In genomic region chr11:77431813-77432212, GRCh38 we compare ENCODE assay signal across 19 cellular contexts. TPM values are rescaled to one million over a fixed set of nuclear protein-coding genes. Genes with fewer than 3 reads are reported as not detected.
DNase-seq lines count a peak whose midpoint lies in the region; ATAC-seq, FAIRE-seq and TF ChIP-seq lines count a peak whose summit lies in the region.
"Had no signal": no experiment of that assay in that cellular context is flagged by ENCODE, and none has a peak within 500 bp of the region (broad histone marks: within the 10 kb centered on the region; RNA-seq: fewer than 3 reads in every experiment).

No MANE protein-coding gene starts in this region.

- H3K4me3 Mint-ChIP-seq in activated naive CD8-positive, alpha-beta T cell treated with anti-CD3 and anti-CD28 coated beads, Interleukin-2, amount 50 U/mL, for 24 hours, result no peak overlapping the region
- no peak overlapping the region for H3K4me3 Mint-ChIP-seq in activated naive CD8-positive, alpha-beta T cell treated with anti-CD3 and anti-CD28 coated beads for 36 hours
- H3K4me3 Mint-ChIP-seq in stimulated activated effector memory CD8-positive, alpha-beta T cell treated with anti-CD3 and anti-CD28 coated beads, Interleukin-12 subunit alpha, Interleukin-12 subunit beta, amount 100 ng/mL, for 72 hours, result no peak overlapping the region
- H3K4me3 Mint-ChIP-seq: CD4-positive, alpha-beta memory T cell; HFFc6 had no signal

- H3F3A ChIP-seq in Loucy (ENCODE audit: low read depth) (no peaks in the 10 kb centered on the region; the same call in 1 of the 2 replicates), PC-3 (ENCODE audit: low read length, unreplicated experiment) (no peaks in the 10 kb centered on the region)

- H3K4me3 ChIP-seq in Loucy (ENCODE audit: low read length, poor library complexity, severe bottlenecking) (no peak overlapping the region), PC-3 (ENCODE audit: low read length) (no peak overlapping the region)
- H3K4me3 ChIP-seq: HAP-1 had no signal

- TF ChIP-seq CTCF in Loucy (conservative IDR thresholded peaks at IDR 0.05; ENCODE audit: low read length) (no peak), PC-3 (conservative IDR thresholded peaks at IDR 0.05; ENCODE audit: low read depth, low read length) (no peak)

- peaks cover 50% of the 10 kb centered on the region for H3K4me1 ChIP-seq in Loucy (ENCODE audit: insufficient read depth, low read length, poor library complexity, severe bottlenecking)
- no peaks in the 10 kb centered on the region for H3K4me1 ChIP-seq in PC-3 (ENCODE audit: insufficient read depth, low read length)

- H2AFZ ChIP-seq in Loucy (ENCODE audit: low read length) (no peak overlapping the region), PC-3 (ENCODE audit: low read length) (no peak overlapping the region)

- H3K79me2 ChIP-seq in Loucy (ENCODE audit: insufficient read depth, low read length) (peaks cover 64% of the 10 kb centered on the region), PC-3 (ENCODE audit: low read length) (no peaks in the 10 kb centered on the region)

- H3K9me2 ChIP-seq in Loucy (replicated peaks; ENCODE audit: low read depth, low read length) (no peaks in the 10 kb centered on the region), PC-3 (replicated peaks; ENCODE audit: low read length) (no peaks in the 10 kb centered on the region)

- peaks cover 11% of the 10 kb centered on the region for H3K4me1 Mint-ChIP-seq in activated naive CD8-positive, alpha-beta T cell treated with anti-CD3 and anti-CD28 coated beads, Interleukin-2, amount 50 U/mL, for 24 hours
- H3K4me1 Mint-ChIP-seq in activated naive CD8-positive, alpha-beta T cell treated with anti-CD3 and anti-CD28 coated beads for 36 hours, result peaks cover 2% of the 10 kb centered on the region
- H3K4me1 Mint-ChIP-seq in stimulated activated effector memory CD8-positive, alpha-beta T cell treated with anti-CD3 and anti-CD28 coated beads, Interleukin-12 subunit alpha, Interleukin-12 subunit beta, amount 100 ng/mL, for 72 hours, result no peaks in the 10 kb centered on the region
- H3K4me1 Mint-ChIP-seq: CD4-positive, alpha-beta memory T cell had no signal

- H3K27ac ChIP-seq in PC-3 (ENCODE audit: low read length), result no peak overlapping the region

- H3K4me2 ChIP-seq in Loucy (ENCODE audit: low read depth, low read length, poor library complexity, severe bottlenecking), result peak overlapping the region; percentile 31
- H3K4me2 ChIP-seq in PC-3 (ENCODE audit: low read length), result no peak overlapping the region

- no TSS peak for BruUV-seq in PC-3 (replicated peaks; lab: Mats Ljungman, UMichigan)

- no peak for TF ChIP-seq POLR2A in GM12892 (IDR thresholded peaks at IDR 0.05; ENCODE audit: low read depth, low read length)

- POLR2A ChIA-PET in PC-3 (lab: Charles Lee; ENCODE audit: unreplicated experiment), result no interaction called here

- H3K9me3 ChIP-seq in Loucy (ENCODE audit: insufficient read depth, low read depth, low read length) (no peaks in the 10 kb centered on the region), PC-3 (ENCODE audit: low read length) (no peaks in the 10 kb centered on the region)
- H3K9me3 ChIP-seq: HAP-1 had no signal

- H3K27me3 ChIP-seq in Loucy (ENCODE audit: insufficient read depth, low read length, poor library complexity, severe bottlenecking), result no peaks in the 10 kb centered on the region
- no peaks in the 10 kb centered on the region; the same call in 1 of the 2 replicates for H3K27me3 ChIP-seq in PC-3 (ENCODE audit: low read length)

- no peaks in the 10 kb centered on the region for H3K9me3 Mint-ChIP-seq in activated naive CD8-positive, alpha-beta T cell treated with anti-CD3 and anti-CD28 coated beads, Interleukin-2, amount 50 U/mL, for 24 hours
- no peaks in the 10 kb centered on the region for H3K9me3 Mint-ChIP-seq in activated naive CD8-positive, alpha-beta T cell treated with anti-CD3 and anti-CD28 coated beads for 36 hours
- no peaks in the 10 kb centered on the region for H3K9me3 Mint-ChIP-seq in stimulated activated effector memory CD8-positive, alpha-beta T cell treated with anti-CD3 and anti-CD28 coated beads, Interleukin-12 subunit alpha, Interleukin-12 subunit beta, amount 100 ng/mL, for 72 hours
- H3K9me3 Mint-ChIP-seq: CD4-positive, alpha-beta memory T cell; HFFc6 had no signal

- peak; percentile 59 for ATAC-seq in activated naive CD8-positive, alpha-beta T cell treated with anti-CD3 and anti-CD28 coated beads, Interleukin-2, amount 50 U/mL, for 24 hours
- peak; percentile 55 for ATAC-seq in stimulated activated effector memory CD8-positive, alpha-beta T cell treated with anti-CD3 and anti-CD28 coated beads, Interleukin-12 subunit alpha, Interleukin-12 subunit beta, amount 100 ng/mL, for 72 hours
- no peak for ATAC-seq in PC-3

- no peak overlapping the region for H3K27ac Mint-ChIP-seq in activated naive CD8-positive, alpha-beta T cell treated with anti-CD3 and anti-CD28 coated beads, Interleukin-2, amount 50 U/mL, for 24 hours
- H3K27ac Mint-ChIP-seq in activated naive CD8-positive, alpha-beta T cell treated with anti-CD3 and anti-CD28 coated beads for 36 hours, result no peak overlapping the region
- no peak overlapping the region for H3K27ac Mint-ChIP-seq in stimulated activated effector memory CD8-positive, alpha-beta T cell treated with anti-CD3 and anti-CD28 coated beads, Interleukin-12 subunit alpha, Interleukin-12 subunit beta, amount 100 ng/mL, for 72 hours
- H3K27ac Mint-ChIP-seq: CD4-positive, alpha-beta memory T cell; HFFc6 had no signal

- CTCF ChIA-PET in PC-3 (lab: Charles Lee), result no interaction called here

- DNase-seq in activated naive CD8-positive, alpha-beta T cell treated with anti-CD3 and anti-CD28 coated beads, Interleukin-2, amount 50 U/mL, for 24 hours, result no peak
- no peak for DNase-seq in activated naive CD8-positive, alpha-beta T cell treated with anti-CD3 and anti-CD28 coated beads for 36 hours
- DNase-seq in GM12892 (ENCODE audit: insufficient read length) (no peak), PC-3 (no peak), NOMO-1 treated with dmso at 0.1 percent for 144 hours (lab: John Stamatoyannopoulos, UW; ENCODE audit: unreplicated experiment) (no peak)
- no peak for DNase-seq in stimulated activated effector memory CD8-positive, alpha-beta T cell treated with anti-CD3 and anti-CD28 coated beads, Interleukin-12 subunit alpha, Interleukin-12 subunit beta, amount 100 ng/mL, for 72 hours (ENCODE audit: low spot score in 2 of 2)
- DNase-seq: C1 segment of cervical spinal cord; Calu3; CD4-positive, alpha-beta memory T cell; COR-L47; DMS53; DMS79 treated with DMSO at 0.1 percent for 48 hours; GF-D8; GOT3; HFFc6 had no signal

- no peaks in the 10 kb centered on the region for H3K27me3 Mint-ChIP-seq in activated naive CD8-positive, alpha-beta T cell treated with anti-CD3 and anti-CD28 coated beads, Interleukin-2, amount 50 U/mL, for 24 hours
- H3K27me3 Mint-ChIP-seq in activated naive CD8-positive, alpha-beta T cell treated with anti-CD3 and anti-CD28 coated beads for 36 hours, result peaks cover 7% of the 10 kb centered on the region

- no peak overlapping the region for H3K9ac ChIP-seq in Loucy (ENCODE audit: low read depth, low read length, poor library complexity, severe bottlenecking)
- no peak overlapping the region for H3K9ac ChIP-seq in PC-3 (ENCODE audit: low read length)

- H3K36me3 ChIP-seq in Loucy (ENCODE audit: insufficient read depth, low read length), result no peaks in the 10 kb centered on the region
- no peaks in the 10 kb centered on the region for H3K36me3 ChIP-seq in PC-3 (ENCODE audit: low read depth, low read length)
- H3K36me3 ChIP-seq: HAP-1 had no signal

- peak; percentile 80 for FAIRE-seq in GM12892 (lab: Jason Lieb, UNC)
- FAIRE-seq: GM18507, H54 had no signal

- H4K20me1 ChIP-seq in Loucy (ENCODE audit: insufficient read depth, low read length, poor library complexity, severe bottlenecking) (no peaks in the 10 kb centered on the region), PC-3 (ENCODE audit: low read length) (no peaks in the 10 kb centered on the region)

- H3K36me3 Mint-ChIP-seq in activated naive CD8-positive, alpha-beta T cell treated with anti-CD3 and anti-CD28 coated beads, Interleukin-2, amount 50 U/mL, for 24 hours (ENCODE audit: low read depth), result no peaks in the 10 kb centered on the region
- H3K36me3 Mint-ChIP-seq in activated naive CD8-positive, alpha-beta T cell treated with anti-CD3 and anti-CD28 coated beads for 36 hours, result no peaks in the 10 kb centered on the region
- no peaks in the 10 kb centered on the region for H3K36me3 Mint-ChIP-seq in stimulated activated effector memory CD8-positive, alpha-beta T cell treated with anti-CD3 and anti-CD28 coated beads, Interleukin-12 subunit alpha, Interleukin-12 subunit beta, amount 100 ng/mL, for 72 hours
- H3K36me3 Mint-ChIP-seq: CD4-positive, alpha-beta memory T cell had no signal

- intact Hi-C loops in PC-3 (cut with micrococcal nuclease), result no loop called here

RNA-seq across cellular contexts. Expression of gene PAK1, which starts 42.1 kb away (rescaled TPM):
- total RNA-seq in activated naive CD8-positive, alpha-beta T cell treated with anti-CD3 and anti-CD28 coated beads for 36 hours, result 10 to 100 TPM; 40.1 to 43.0 TPM
- polyA plus RNA-seq in GM12892 (2012; ENCODE audit: missing spikeins), result 72.2 TPM
- 26.1 and 29.8 TPM in 2 replicates for total RNA-seq in PC-3 (2014; rRNA removed)
